Comparison of ENCODE assay signal across 8 cellular contexts in the genomic region with DNA sequence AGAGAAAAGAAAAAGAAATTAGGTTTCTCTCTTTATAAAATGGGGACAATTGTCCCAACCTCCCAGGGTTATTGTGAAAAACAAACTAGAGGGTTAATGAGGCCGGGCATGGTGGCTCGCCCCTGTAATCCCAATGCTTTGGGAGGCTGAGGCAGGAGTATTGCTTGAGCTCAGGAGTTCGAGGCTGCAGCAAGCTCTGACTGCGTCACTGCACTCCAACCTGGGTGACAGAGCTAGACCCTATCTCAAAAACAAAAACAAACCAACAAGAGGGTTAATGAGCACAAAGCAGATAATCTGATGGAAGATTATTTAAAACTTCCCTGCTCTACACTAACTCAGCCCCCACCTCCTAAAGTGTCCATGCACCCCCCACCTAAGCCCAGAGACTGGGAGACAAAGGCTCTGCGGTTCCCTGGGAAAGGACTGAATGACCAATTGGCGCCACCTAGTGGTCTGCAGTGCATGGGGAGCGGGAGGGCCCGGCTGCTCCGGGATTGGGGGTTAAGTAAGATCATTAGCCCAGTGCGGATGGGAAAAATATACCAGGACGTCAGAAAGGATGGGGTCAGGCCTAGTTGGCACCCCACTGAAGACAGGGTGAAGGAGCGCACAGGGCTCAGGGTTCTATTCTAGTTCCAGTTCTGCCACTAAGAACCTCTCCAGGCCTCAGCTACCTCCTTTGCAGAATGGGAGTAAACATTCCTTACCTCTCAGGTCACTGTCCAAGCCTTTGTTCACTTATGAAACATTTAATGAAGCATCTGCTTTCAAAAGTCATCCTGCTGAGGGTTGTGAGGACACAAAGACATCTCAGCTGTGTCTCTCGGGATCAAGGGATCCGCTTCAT. TPM values are rescaled to one million over a fixed set of nuclear protein-coding genes. Genes with fewer than 3 reads are reported as not detected.
DNase-seq lines count a peak whose midpoint lies in the region; ATAC-seq and TF ChIP-seq lines count a peak whose summit lies in the region.

No MANE protein-coding gene starts in this region.

- no peaks in the 10 kb centered on the region for H3K9me2 ChIP-seq in PC-9 (ENCODE audit: insufficient read depth)

- POLR2A ChIA-PET in PC-9 (lab: Charles Lee; ENCODE audit: unreplicated experiment), result interaction anchor here (0.7 kb wide), 1 partner anchor 1317 kb away, joined by 3 read pairs; no protein-coding TSS in a partner anchor

- in situ Hi-C loops in KBM-7 (cut with MboI; ENCODE audit: low pct_unique_long_range_greater_than_20kb, low sequenced_read_pairs), result loop anchor here (10.0 kb wide), 1 partner anchor 65 kb away; no protein-coding TSS in a partner anchor

- H3K9me3 Mint-ChIP-seq in activated T-cell treated with anti-CD3 and anti-CD28 coated beads, Interleukin-2, amount 50 U/mL, for 4 hours, result no peaks in the 10 kb centered on the region
- no peaks in the 10 kb centered on the region for H3K9me3 Mint-ChIP-seq in natural killer cell treated with Interleukin-12 subunit alpha and Interleukin-12 subunit beta and Interleukin-15 and Interleukin-18, amount 100 ng/mL, for 72 hours

- H3K27me3 ChIP-seq in PC-9 (ENCODE audit: insufficient read depth, low read depth), result no peaks in the 10 kb centered on the region

- H3K9me3 ChIP-seq in PC-9 (ENCODE audit: insufficient read depth, low read depth), result no peaks in the 10 kb centered on the region

- no TSS peak for BruUV-seq in PC-9 (replicated peaks; lab: Mats Ljungman, UMichigan)

- H3K4me1 Mint-ChIP-seq in activated T-cell treated with anti-CD3 and anti-CD28 coated beads, Interleukin-2, amount 50 U/mL, for 4 hours (ENCODE audit: low read depth), result peaks cover 1% of the 10 kb centered on the region
- H3K4me1 Mint-ChIP-seq in natural killer cell treated with Interleukin-12 subunit alpha and Interleukin-12 subunit beta and Interleukin-15 and Interleukin-18, amount 100 ng/mL, for 72 hours (ENCODE audit: low read depth in 2 of 2), result peaks cover 0 to 7% of the 10 kb centered on the region in 2 donors

- TF ChIP-seq CTCF in PC-9 (conservative IDR thresholded peaks at IDR 0.05) (peak; percentile 93), fibroblast of pulmonary artery (IDR thresholded peaks at IDR 0.05; ENCODE audit: low read length, missing control alignments) (peak; percentile 97)

- no peak overlapping the region for H2AFZ ChIP-seq in PC-9

- intact Hi-C loops in PC-9 (cut with micrococcal nuclease; ENCODE audit: unreplicated experiment), result loop anchor here (1.0 to 2.0 kb wide), 2 partner anchors 79 to 123 kb away; no protein-coding TSS in a partner anchor

- H4K20me1 ChIP-seq in PC-9 (ENCODE audit: insufficient read depth), result no peaks in the 10 kb centered on the region

- DNase-seq in DMS 273 treated with DMSO at 0.1 percent for 48 hours (lab: John Stamatoyannopoulos, UW), result peak; percentile 2
- peak; percentile 90 for DNase-seq in KBM-7
- DNase-seq in PC-9, result peak in 1 of 2 experiments; percentile 69
- peak; percentile 53 for DNase-seq in activated T-cell treated with anti-CD3 and anti-CD28 coated beads, Interleukin-2, amount 50 U/mL, for 4 hours
- DNase-seq in fibroblast of pulmonary artery (ENCODE audit: low read depth), result peak; percentile 77
- peak; percentile 79 for DNase-seq in natural killer cell treated with Interleukin-12 subunit alpha and Interleukin-12 subunit beta and Interleukin-15 and Interleukin-18, amount 100 ng/mL, for 72 hours (ENCODE audit: low spot score)
- DNase-seq in stromal cell of bone marrow (ENCODE audit: low read depth), result peak; percentile 40

- no peak overlapping the region for H3K27ac ChIP-seq in PC-9

- no peak overlapping the region for H3K4me2 ChIP-seq in PC-9

- no peaks in the 10 kb centered on the region for H3K36me3 Mint-ChIP-seq in activated T-cell treated with anti-CD3 and anti-CD28 coated beads, Interleukin-2, amount 50 U/mL, for 4 hours (ENCODE audit: insufficient read depth)
- no peaks in the 10 kb centered on the region for H3K36me3 Mint-ChIP-seq in natural killer cell treated with Interleukin-12 subunit alpha and Interleukin-12 subunit beta and Interleukin-15 and Interleukin-18, amount 100 ng/mL, for 72 hours

- H3K4me1 ChIP-seq in PC-9 (replicated peaks; ENCODE audit: insufficient read depth), result no peaks in the 10 kb centered on the region

- H3K4me3 Mint-ChIP-seq in activated T-cell treated with anti-CD3 and anti-CD28 coated beads, Interleukin-2, amount 50 U/mL, for 4 hours, result no peak overlapping the region
- no peak overlapping the region for H3K4me3 Mint-ChIP-seq in natural killer cell treated with Interleukin-12 subunit alpha and Interleukin-12 subunit beta and Interleukin-15 and Interleukin-18, amount 100 ng/mL, for 72 hours

- H3K4me3 ChIP-seq in PC-9 (no peak overlapping the region), fibroblast of pulmonary artery (replicated peaks; ENCODE audit: low read depth, low read length) (no peak overlapping the region)

- H3K27me3 Mint-ChIP-seq in activated T-cell treated with anti-CD3 and anti-CD28 coated beads, Interleukin-2, amount 50 U/mL, for 4 hours (ENCODE audit: low read depth), result peaks cover 8% of the 10 kb centered on the region
- H3K27me3 Mint-ChIP-seq in natural killer cell treated with Interleukin-12 subunit alpha and Interleukin-12 subunit beta and Interleukin-15 and Interleukin-18, amount 100 ng/mL, for 72 hours, result no peaks in the 10 kb centered on the region

- no peaks in the 10 kb centered on the region for H3K79me2 ChIP-seq in PC-9 (ENCODE audit: low read depth)

- no peaks in the 10 kb centered on the region for H3K36me3 ChIP-seq in PC-9 (ENCODE audit: low read depth)

- CTCF ChIA-PET in PC-9 (lab: Charles Lee), result interaction anchor here (0.6 to 1.7 kb wide), 7 partner anchors 16 to 597 kb away, joined by 3 to 9 read pairs (median 3); a partner anchor contains a TSS

- no peak overlapping the region for H3K27ac Mint-ChIP-seq in natural killer cell treated with Interleukin-12 subunit alpha and Interleukin-12 subunit beta and Interleukin-15 and Interleukin-18, amount 100 ng/mL, for 72 hours

- 0 out of 2 replicates have a peak, but pooled peaks cover 3% of the 10 kb centered on the region for H3F3A ChIP-seq in PC-9 (ENCODE audit: insufficient read depth, low read depth)

- ATAC-seq in activated T-cell treated with anti-CD3 and anti-CD28 coated beads, Interleukin-2, amount 50 U/mL, for 4 hours, result peak; percentile 71 to 74
- ATAC-seq in natural killer cell treated with Interleukin-12 subunit alpha and Interleukin-12 subunit beta and Interleukin-15 and Interleukin-18, amount 100 ng/mL, for 72 hours, result peak; percentile 66 to 81
- no peak for ATAC-seq in HG02981 (IDR thresholded peaks at IDR 0.05; ENCODE audit: unreplicated experiment)

RNA-seq across cellular contexts. Expression of a gene that starts 15.6 kb away (rescaled TPM):
- 54.8 and 67.6 TPM in 2 replicates for total RNA-seq in PC-9 (2021)
- 1 to 10 TPM; 1.5 to 2.2 (median 1.6) TPM for total RNA-seq in activated T-cell treated with anti-CD3 and anti-CD28 coated beads, Interleukin-2, amount 50 U/mL, for 4 hours
- 10 to 100 TPM; 24.7 to 91.9 TPM for total RNA-seq in natural killer cell treated with Interleukin-12 subunit alpha and Interleukin-12 subunit beta and Interleukin-15 and Interleukin-18, amount 100 ng/mL, for 72 hours

RNA-seq across cellular contexts. Expression of a gene that starts 31.8 kb away (rescaled TPM):
- 7.5 and 7.9 TPM in 2 replicates for total RNA-seq in PC-9 (2021)
- 10 to 100 TPM in 2 of 3 donors, 1 to 10 TPM in 1; 9.3 to 14.2 (median 13.0) TPM for total RNA-seq in activated T-cell treated with anti-CD3 and anti-CD28 coated beads, Interleukin-2, amount 50 U/mL, for 4 hours
- total RNA-seq in natural killer cell treated with Interleukin-12 subunit alpha and Interleukin-12 subunit beta and Interleukin-15 and Interleukin-18, amount 100 ng/mL, for 72 hours, result 10 to 100 TPM; 31.2 to 47.2 TPM

RNA-seq across cellular contexts. Expression of a gene that starts 34.5 kb away (rescaled TPM):
- total RNA-seq in PC-9 (2021), result 4.1 and 5.3 TPM in 2 replicates
- total RNA-seq in activated T-cell treated with anti-CD3 and anti-CD28 coated beads, Interleukin-2, amount 50 U/mL, for 4 hours, result under 1 TPM in 2 of 3 donors, not detected in 1; 0.10 to 0.22 TPM
- total RNA-seq in natural killer cell treated with Interleukin-12 subunit alpha and Interleukin-12 subunit beta and Interleukin-15 and Interleukin-18, amount 100 ng/mL, for 72 hours, result 1 to 10 TPM in 1 of 2 donors, under 1 TPM in 1; 0.33 to 1.7 TPM

Comparison
In these comparisons a context has a peak if more than half of its experiments do, and no peak if none do; other contexts are left out.
1. RNA of a gene that starts 15.6 kb away (total RNA-seq): 24.7 to 91.9 TPM in natural killer cell treated with Interleukin-12 subunit alpha and Interleukin-12 subunit beta and Interleukin-15 and Interleukin-18, amount 100 ng/mL, for 72 hours and 54.8 to 67.6 TPM in PC-9; 1.5 to 2.2 TPM in activated T-cell treated with anti-CD3 and anti-CD28 coated beads, Interleukin-2, amount 50 U/mL, for 4 hours; every median in the first group is over 4 times any median in the second.